In the genomic region with DNA sequence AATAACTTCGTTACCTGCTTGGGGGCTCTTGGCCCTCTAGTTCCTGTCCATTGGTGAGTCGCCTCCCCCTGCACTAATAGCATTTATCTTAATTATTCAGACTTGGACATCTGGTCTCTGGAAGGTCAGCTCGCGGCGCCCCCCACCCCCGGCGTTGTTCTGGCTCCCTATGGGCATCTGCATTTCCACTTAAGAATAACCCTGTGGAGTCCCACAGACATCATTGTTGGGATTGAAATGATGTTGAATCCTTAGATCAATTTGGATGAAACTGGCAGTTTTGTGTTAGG, we compare ENCODE assay signal across 1 cellular context.
TF ChIP-seq lines count a peak whose summit lies in the region.

No MANE protein-coding gene starts in this region.

TF ChIP-seq in HepG2, 621 proteins besides CTCF, POLR2A, EP300 and RAD21 (continued from another document):
- TF ChIP-seq, protein P1, sequence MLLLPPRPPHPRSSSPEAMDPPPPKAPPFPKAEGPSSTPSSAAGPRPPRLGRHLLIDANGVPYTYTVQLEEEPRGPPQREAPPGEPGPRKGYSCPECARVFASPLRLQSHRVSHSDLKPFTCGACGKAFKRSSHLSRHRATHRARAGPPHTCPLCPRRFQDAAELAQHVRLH (CRISPR knock-in tag; IDR thresholded peaks at IDR 0.05; ENCODE audit: borderline replicate concordance, low read depth), result no peak
